24 cellular contexts compared by ENCODE assay signal in the genomic region with DNA sequence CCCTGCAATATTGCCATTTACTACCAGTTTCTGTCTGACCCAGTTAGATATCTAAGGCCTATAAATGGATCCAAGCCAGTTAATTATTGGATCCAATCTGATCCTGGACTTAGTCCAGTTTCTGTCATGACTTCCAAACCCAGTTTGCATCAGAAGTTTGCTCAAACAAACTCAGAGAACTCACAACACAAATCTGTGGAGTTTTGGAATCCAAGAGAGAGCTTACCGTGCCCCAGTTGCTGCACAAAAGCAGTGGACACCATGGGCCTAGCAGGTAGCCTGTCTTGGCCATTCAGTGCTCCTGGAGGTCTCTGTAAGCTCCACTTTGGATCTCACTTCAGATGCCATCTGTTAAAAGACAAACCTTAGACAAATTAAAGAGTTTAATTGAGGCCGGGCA.
DNase-seq lines count a peak whose midpoint lies in the region; ATAC-seq, FAIRE-seq and TF ChIP-seq lines count a peak whose summit lies in the region.
"Had no signal": no experiment of that assay in that cellular context is flagged by ENCODE, and none has a peak within 500 bp of the region (broad histone marks: within the 10 kb centered on the region; RNA-seq: fewer than 3 reads in every experiment).

No MANE protein-coding gene starts in this region.

- H3K4me1 Mint-ChIP-seq in Calu3 (ENCODE audit: low read depth, unreplicated experiment): peaks cover 18% of the 10 kb centered on the region
- H3K4me1 Mint-ChIP-seq: CD14-positive monocyte; CD4-positive, alpha-beta memory T cell; CD4-positive, CD25-positive, alpha-beta regulatory T cell; CD8-positive, alpha-beta memory T cell had no signal

- H2AFZ ChIP-seq in HepG2 (ENCODE audit: low read length): no peak overlapping the region
- peak overlapping the region; percentile 39 for H2AFZ ChIP-seq in parathyroid adenoma

- no peak overlapping the region for H3K4me3 Mint-ChIP-seq in Calu3 (ENCODE audit: low read depth, unreplicated experiment)
- H3K4me3 Mint-ChIP-seq: CD14-positive monocyte; CD4-positive, alpha-beta memory T cell; CD4-positive, CD25-positive, alpha-beta regulatory T cell; CD8-positive, alpha-beta memory T cell had no signal

- peaks cover 5% of the 10 kb centered on the region for H3K9me3 Mint-ChIP-seq in Calu3 (ENCODE audit: low read depth, unreplicated experiment)

- no peak overlapping the region for H3K27ac Mint-ChIP-seq in Calu3 (ENCODE audit: unreplicated experiment)
- H3K27ac Mint-ChIP-seq: CD14-positive monocyte; CD4-positive, CD25-positive, alpha-beta regulatory T cell; CD8-positive, alpha-beta memory T cell had no signal

- CTCF ChIA-PET in HepG2 (lab: Yijun Ruan, JAX; ENCODE audit: low intra/inter-chr PET ratio, low total read pairs): no interaction called here
- CTCF ChIA-PET in Calu3 (lab: Charles Lee): no interaction called here

- H3K4me3 ChIP-seq in liver (ENCODE audit: low read depth in 1 of 3, low read length in 3 of 3): no peak overlapping the region
- H3K4me3 ChIP-seq in HepG2 (replicated peaks in 1 of 3; ENCODE audit: insufficient read depth in 1 of 3, low read depth in 2 of 3, low read length in 3 of 3): no peak overlapping the region
- no peak overlapping the region for H3K4me3 ChIP-seq in parathyroid adenoma (ENCODE audit: low read depth, low read length)
- H3K4me3 ChIP-seq in right atrium auricular region: no peak overlapping the region
- H3K4me3 ChIP-seq: BLaER1, GM12878 had no signal

- no peak for DNase-seq in HepG2 (ENCODE audit: low spot score)
- DNase-seq in left lobe of liver (ENCODE audit: low spot score): no peak
- no peak for DNase-seq in EL
- DNase-seq in right atrium auricular region (ENCODE audit: low spot score): no peak
- DNase-seq in Calu3: no peak
- DNase-seq: 8988T; ACHN; BE2C; C1 segment of cervical spinal cord; CD4-positive, alpha-beta memory T cell; CD4-positive, CD25-positive, alpha-beta regulatory T cell; CD8-positive, alpha-beta memory T cell; COR-L47; DMS79 treated with DMSO at 0.1 percent for 48 hours; GDM1 had no signal

- H3K9ac ChIP-seq in liver (ENCODE audit: low read depth in 1 of 2, low read length in 2 of 2) (no peak overlapping the region), HepG2 (ENCODE audit: insufficient read depth, low read depth, low read length) (no peak overlapping the region), parathyroid adenoma (no peak overlapping the region)
- H3K9ac ChIP-seq: BLaER1 had no signal

- no peaks in the 10 kb centered on the region for H4K20me1 ChIP-seq in HepG2 (ENCODE audit: insufficient read depth, low read length)
- H4K20me1 ChIP-seq: BLaER1 had no signal

- TF ChIP-seq RAD21 in liver (IDR thresholded peaks at IDR 0.05) (peak in 1 of 2 donors; percentile 7), HepG2 (CRISPR knock-in tag; IDR thresholded peaks at IDR 0.05) (no peak)

- H3K27me3 ChIP-seq in liver (ENCODE audit: control insufficient read depth in 4 of 4, insufficient read depth in 4 of 4, low read length in 3 of 4) (no peaks in the 10 kb centered on the region), HepG2 (ENCODE audit: control insufficient read depth in 1 of 2, insufficient read depth in 2 of 2, low read length in 2 of 2) (no peaks in the 10 kb centered on the region), parathyroid adenoma (ENCODE audit: control insufficient read depth, insufficient read depth, low read length) (no peaks in the 10 kb centered on the region), right atrium auricular region (no peaks in the 10 kb centered on the region)
- H3K27me3 ChIP-seq: BE2C, BLaER1 had no signal

- H3K36me3 ChIP-seq in liver (ENCODE audit: control insufficient read depth in 4 of 4, insufficient read depth in 3 of 4, low read depth in 1 of 4, low read length in 3 of 4) (no peaks in the 10 kb centered on the region), HepG2 (replicated peaks in 1 of 2; ENCODE audit: control insufficient read depth in 1 of 2, insufficient read depth in 2 of 2, low read length in 2 of 2) (no peaks in the 10 kb centered on the region), parathyroid adenoma (ENCODE audit: control insufficient read depth, insufficient read depth, low read length) (no peaks in the 10 kb centered on the region), right atrium auricular region (no peaks in the 10 kb centered on the region)

- no peaks in the 10 kb centered on the region for H3K36me3 Mint-ChIP-seq in Calu3 (ENCODE audit: insufficient read depth, unreplicated experiment)
- H3K36me3 Mint-ChIP-seq: CD14-positive monocyte; CD4-positive, CD25-positive, alpha-beta regulatory T cell; CD8-positive, alpha-beta memory T cell had no signal

- ATAC-seq in HepG2 (no peak), left lobe of liver (peak; percentile 84)
- ATAC-seq: GM12878 had no signal

- H3K4me1 ChIP-seq in liver (ENCODE audit: control insufficient read depth in 4 of 4, insufficient read depth in 4 of 4, low read length in 3 of 4) (peaks cover 0 to 11% (median 6%) of the 10 kb centered on the region in 4 donors), HepG2 (ENCODE audit: insufficient read depth, low read length) (peaks cover 39% of the 10 kb centered on the region), parathyroid adenoma (peaks cover 6% of the 10 kb centered on the region), right atrium auricular region (no peaks in the 10 kb centered on the region)

- WGBS in liver: 65% methylated on average over 2 of the region's 2 CpGs
- 94% methylated on average over 2 of the region's 2 CpGs for WGBS in HepG2 (ENCODE audit: low lambda C conversion rate)

- BruUV-seq in HepG2 (replicated peaks; lab: Mats Ljungman, UMichigan) (no TSS peak), Calu3 (replicated peaks; lab: Mats Ljungman, UMichigan) (no TSS peak)

- no peak for TF ChIP-seq POLR2A in HepG2 (IDR thresholded peaks at IDR 0.05; ENCODE audit: insufficient read depth in 1 of 2, low read depth in 2 of 2, low read length in 2 of 2)

- peaks cover 5 to 7% (median 6%) of the 10 kb centered on the region in 4 donors for H3K9me3 ChIP-seq in liver (ENCODE audit: control insufficient read depth in 4 of 4, low read length in 3 of 4)
- no peaks in the 10 kb centered on the region; the same call in 1 of the 2 replicates for H3K9me3 ChIP-seq in HepG2 (ENCODE audit: low read length)
- H3K9me3 ChIP-seq in parathyroid adenoma (ENCODE audit: control insufficient read depth, low read length): no peaks in the 10 kb centered on the region
- peaks cover 0 to 15% of the 10 kb centered on the region in 2 donors for H3K9me3 ChIP-seq in right atrium auricular region
- H3K9me3 ChIP-seq: BE2C had no signal

- no peaks in the 10 kb centered on the region for H3K27me3 Mint-ChIP-seq in Calu3 (ENCODE audit: unreplicated experiment)
- H3K27me3 Mint-ChIP-seq: CD4-positive, CD25-positive, alpha-beta regulatory T cell had no signal

- POLR2A ChIA-PET in HepG2 (lab: Yijun Ruan, JAX): no interaction called here

- intact Hi-C loops in HepG2 (cut with micrococcal nuclease; ENCODE audit: unreplicated experiment) (no loop called here), Calu3 (cut with micrococcal nuclease; ENCODE audit: unreplicated experiment) (no loop called here)

- H3K79me2 ChIP-seq in HepG2 (ENCODE audit: insufficient read depth, low read length) (no peaks in the 10 kb centered on the region), parathyroid adenoma (no peaks in the 10 kb centered on the region)

- H3K4me2 ChIP-seq in HepG2 (ENCODE audit: low read depth, low read length): no peak overlapping the region
- peak overlapping the region; percentile 1 for H3K4me2 ChIP-seq in parathyroid adenoma (ENCODE audit: low read length)
- H3K4me2 ChIP-seq: BLaER1 had no signal

- TF ChIP-seq CTCF in liver (IDR thresholded peaks at IDR 0.05; ENCODE audit: low read depth, low read length, missing input control) (no peak), HepG2 (CRISPR knock-in tag; IDR thresholded peaks at IDR 0.05) (no peak), parathyroid adenoma (IDR thresholded peaks at IDR 0.05) (no peak), right atrium auricular region (IDR thresholded peaks at IDR 0.05) (no peak), Calu3 (IDR thresholded peaks at IDR 0.05; ENCODE audit: unreplicated experiment) (no peak)

- H3K27ac ChIP-seq in liver (ENCODE audit: low read depth in 1 of 2, low read length in 2 of 2): no peak overlapping the region
- H3K27ac ChIP-seq in HepG2 (ENCODE audit: extremely low read length, insufficient read depth, low read length): no peak overlapping the region
- peak overlapping the region; percentile 32 for H3K27ac ChIP-seq in parathyroid adenoma
- no peak overlapping the region for H3K27ac ChIP-seq in right atrium auricular region
- H3K27ac ChIP-seq: BLaER1 had no signal

- no peak for FAIRE-seq in HepG2 (lab: Jason Lieb, UNC)
- FAIRE-seq: A204.1, D721Med, GM12878, GM12892, GM18507 had no signal

- TF ChIP-seq EP300 in HepG2 (IDR thresholded peaks at IDR 0.05; ENCODE audit: low read depth in 2 of 2, low read length in 2 of 2): no peak
- no peak for TF ChIP-seq EP300 in HepG2 (CRISPR knock-in tag; IDR thresholded peaks at IDR 0.05; ENCODE audit: borderline replicate concordance)

- in situ Hi-C loops in HepG2 (cut with HindIII; ENCODE audit: extremely low pct_ligation_motif_present, low pct_unique_long_range_greater_than_20kb): no loop called here

TF ChIP-seq in liver, 16 proteins besides CTCF, POLR2A, EP300 and RAD21 (continues in another document):
- TF ChIP-seq YY1 (IDR thresholded peaks at IDR 0.05): no peak
- no peak for TF ChIP-seq NR2F2 (IDR thresholded peaks at IDR 0.05)
- no peak for TF ChIP-seq EGR1 (IDR thresholded peaks at IDR 0.05; ENCODE audit: low read depth in 2 of 2)
- TF ChIP-seq JUND (IDR thresholded peaks at IDR 0.05): no peak
- TF ChIP-seq, protein P1, sequence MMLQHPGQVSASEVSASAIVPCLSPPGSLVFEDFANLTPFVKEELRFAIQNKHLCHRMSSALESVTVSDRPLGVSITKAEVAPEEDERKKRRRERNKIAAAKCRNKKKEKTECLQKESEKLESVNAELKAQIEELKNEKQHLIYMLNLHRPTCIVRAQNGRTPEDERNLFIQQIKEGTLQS (IDR thresholded peaks at IDR 0.05): no peak
- TF ChIP-seq FOXA1 (IDR thresholded peaks at IDR 0.05): no peak
- no peak for TF ChIP-seq HNF4G (IDR thresholded peaks at IDR 0.05)
- no peak for TF ChIP-seq GABPA (IDR thresholded peaks at IDR 0.05 in 1 of 2, conservative IDR thresholded peaks at IDR 0.05 in 1 of 2)
- peak; percentile 38 for TF ChIP-seq SP1 (IDR thresholded peaks at IDR 0.05)

TF ChIP-seq in HepG2, 621 proteins besides CTCF, POLR2A, EP300 and RAD21 (continues in another document):
- no peak for TF ChIP-seq ZBTB7B (CRISPR knock-in tag; IDR thresholded peaks at IDR 0.05)
- TF ChIP-seq, protein P2, sequence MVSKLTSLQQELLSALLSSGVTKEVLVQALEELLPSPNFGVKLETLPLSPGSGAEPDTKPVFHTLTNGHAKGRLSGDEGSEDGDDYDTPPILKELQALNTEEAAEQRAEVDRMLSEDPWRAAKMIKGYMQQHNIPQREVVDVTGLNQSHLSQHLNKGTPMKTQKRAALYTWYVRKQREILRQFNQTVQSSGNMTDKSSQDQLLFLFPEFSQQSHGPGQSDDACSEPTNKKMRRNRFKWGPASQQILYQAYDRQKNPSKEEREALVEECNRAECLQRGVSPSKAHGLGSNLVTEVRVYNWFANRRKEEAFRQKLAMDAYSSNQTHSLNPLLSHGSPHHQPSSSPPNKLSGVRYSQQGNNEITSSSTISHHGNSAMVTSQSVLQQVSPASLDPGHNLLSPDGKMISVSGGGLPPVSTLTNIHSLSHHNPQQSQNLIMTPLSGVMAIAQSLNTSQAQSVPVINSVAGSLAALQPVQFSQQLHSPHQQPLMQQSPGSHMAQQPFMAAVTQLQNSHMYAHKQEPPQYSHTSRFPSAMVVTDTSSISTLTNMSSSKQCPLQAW (CRISPR knock-in tag; IDR thresholded peaks at IDR 0.05): no peak
